Comparison of ENCODE assay signal across 8 cellular contexts in genomic region chr2:171687287-171688128, GRCh38.
A peak's percentile ranks its signal among the peaks of the same experiment; 100 is the strongest.
DNase-seq lines count a peak whose midpoint lies in the region; ATAC-seq and TF ChIP-seq lines count a peak whose summit lies in the region.

Gene DYNC1I2 (plus strand): TSS chr2:171687469. CDS start chr2:171690156, 2,687 bp downstream.

- H3K4me3 Mint-ChIP-seq in central memory CD8-positive, alpha-beta T cell, result peak within 1 kb of the TSS; percentile 90

- no peaks in the 10 kb centered on the region for H3K9me3 Mint-ChIP-seq in central memory CD8-positive, alpha-beta T cell

- peaks cover 25% of the 10 kb centered on the region for H3K4me1 Mint-ChIP-seq in central memory CD8-positive, alpha-beta T cell

- peak; percentile 88 for ATAC-seq in GM18909 (IDR thresholded peaks at IDR 0.05; ENCODE audit: poor library complexity, unreplicated experiment)
- peak; percentile 88 for ATAC-seq in HG03196 (IDR thresholded peaks at IDR 0.05; ENCODE audit: unreplicated experiment)
- peak; percentile 78 for ATAC-seq in central memory CD8-positive, alpha-beta T cell (replicated peaks; ENCODE audit: extremely low read depth, poor library complexity, severe bottlenecking)

- H3K27ac Mint-ChIP-seq in central memory CD8-positive, alpha-beta T cell (ENCODE audit: low read depth), result peak within 1 kb of the TSS; percentile 88

- H3K36me3 Mint-ChIP-seq in central memory CD8-positive, alpha-beta T cell (ENCODE audit: insufficient read depth), result peaks cover 26% of the 10 kb centered on the region

- TF ChIP-seq CTCF in AG09309 (IDR thresholded peaks at IDR 0.05; ENCODE audit: control insufficient read depth, insufficient read depth, low read depth, low read length, missing control alignments), result no peak

- peak within 1 kb of the TSS; percentile 96 for H3K4me3 ChIP-seq in AG09309 (ENCODE audit: control insufficient read depth, low read depth, low read length)

- no peaks in the 10 kb centered on the region for H3K27me3 Mint-ChIP-seq in central memory CD8-positive, alpha-beta T cell

- DNase-seq in AG09309 (ENCODE audit: low read depth) (peak; percentile 85), NCI-H345 (lab: John Stamatoyannopoulos, UW) (peak; percentile 92), iris pigment epithelial cell (ENCODE audit: low read depth) (peak; percentile 97)
- peak; percentile 40 for DNase-seq in activated CD4-positive, CD25-positive, alpha-beta regulatory T cell treated with anti-CD3 and anti-CD28 coated beads, Interleukin-2, amount 50 U/mL, for 16 hours (ENCODE audit: low read depth, low spot score)
- peak; percentile 30 to 42 for DNase-seq in central memory CD8-positive, alpha-beta T cell (ENCODE audit: low spot score in 2 of 2)
- peak; percentile 59 to 73 for DNase-seq in stimulated activated CD4-positive, alpha-beta T cell treated with anti-CD3 and anti-CD28 coated beads, Interleukin-12 subunit alpha, Interleukin-12 subunit beta, amount 100 ng/mL, for 24 hours (ENCODE audit: low read depth in 2 of 2)

Comparison
In these comparisons a context has a peak if more than half of its experiments do, and no peak if none do; other contexts are left out.
1. Peak in every context shown above with its lines: DNase-seq, ATAC-seq and H3K4me3 ChIP-seq.
2. DNase-seq: peak in every context shown above with its lines; median percentile 97 in iris pigment epithelial cell; 92 in NCI-H345; 85 in AG09309; 66 in stimulated activated CD4-positive, alpha-beta T cell treated with anti-CD3 and anti-CD28 coated beads, Interleukin-12 subunit alpha, Interleukin-12 subunit beta, amount 100 ng/mL, for 24 hours; 40 in activated CD4-positive, CD25-positive, alpha-beta regulatory T cell treated with anti-CD3 and anti-CD28 coated beads, Interleukin-2, amount 50 U/mL, for 16 hours; 36 in central memory CD8-positive, alpha-beta T cell.